ENCODE assay signal across 13 cellular contexts in genomic region chr3:48247401-48247807, GRCh38. TPM values are rescaled to one million over a fixed set of nuclear protein-coding genes. Genes with fewer than 3 reads are reported as not detected.
DNase-seq lines count a peak whose midpoint lies in the region; ATAC-seq and TF ChIP-seq lines count a peak whose summit lies in the region.
"Had no signal": no experiment of that assay in that cellular context is flagged by ENCODE, and none has a peak within 500 bp of the region (broad histone marks: within the 10 kb centered on the region; RNA-seq: fewer than 3 reads in every experiment).

No MANE protein-coding gene starts in this region.

- no peak for ATAC-seq in CD8-positive, alpha-beta T cell
- ATAC-seq: body of pancreas had no signal

- H3K9me3 ChIP-seq in CD4-positive, alpha-beta memory T cell (ENCODE audit: control insufficient read depth in 1 of 2, low read length in 2 of 2) = no peaks in the 10 kb centered on the region
- H3K9me3 ChIP-seq in CD8-positive, alpha-beta T cell (ENCODE audit: low read length) = no peaks in the 10 kb centered on the region
- H3K9me3 ChIP-seq: body of pancreas, uterus had no signal

- H3K4me3 ChIP-seq in CD4-positive, alpha-beta memory T cell (ENCODE audit: low read length in 2 of 2) = no peak overlapping the region
- H3K4me3 ChIP-seq in CD8-positive, alpha-beta T cell (ENCODE audit: low read depth, low read length) = no peak overlapping the region
- H3K4me3 ChIP-seq: body of pancreas, uterus had no signal

- peaks cover 5 to 20% (median 8%) of the 10 kb centered on the region in 4 donors for H3K4me1 Mint-ChIP-seq in CD4-positive, alpha-beta memory T cell
- H3K4me1 Mint-ChIP-seq in CD8-positive, alpha-beta T cell (ENCODE audit: low read depth) = peaks cover 24% of the 10 kb centered on the region

- no peak for TF ChIP-seq CTCF in GM10248 (IDR thresholded peaks at IDR 0.05; ENCODE audit: control extremely low read depth, extremely low read depth, low read depth, missing control alignments)
- no peak for TF ChIP-seq CTCF in CD8-positive, alpha-beta T cell (IDR thresholded peaks at IDR 0.05)

- CTCF ChIA-PET in CD4-positive, alpha-beta memory T cell (lab: Charles Lee; ENCODE audit: partially characterized antibody) = interaction anchor here (0.9 to 1.2 kb wide), 2 partner anchors 24 to 153 kb away, joined by 3 to 4 read pairs; no protein-coding TSS in a partner anchor
- CTCF ChIA-PET in GM10248 (lab: Yijun Ruan, JAX) = interaction anchor here (1.3 to 5.0 kb wide), 3 partner anchors 13 to 189 kb away, joined by 4 to 27 read pairs (median 6); no protein-coding TSS in a partner anchor
- CTCF ChIA-PET in CD8-positive, alpha-beta T cell (lab: Charles Lee) = no interaction called here

- no peaks in the 10 kb centered on the region for H3K9me3 Mint-ChIP-seq in CD4-positive, alpha-beta memory T cell
- H3K9me3 Mint-ChIP-seq in CD8-positive, alpha-beta T cell = no peaks in the 10 kb centered on the region
- H3K9me3 Mint-ChIP-seq: H9 had no signal

- DNase-seq in CD4-positive, alpha-beta memory T cell = no peak
- DNase-seq in M059J (ENCODE audit: low read depth) (peak; percentile 5), amniotic epithelial cell (ENCODE audit: low read depth) (peak; percentile 42), myocyte (ENCODE audit: low read depth) (peak; percentile 35), AG08396 (ENCODE audit: low spot score) (no peak), GM10248 (ENCODE audit: extremely low spot score) (no peak), DMS153 treated with DMSO at 0.1 percent for 48 hours (lab: John Stamatoyannopoulos, UW; ENCODE audit: unreplicated experiment) (no peak)
- DNase-seq in CD8-positive, alpha-beta T cell = no peak
- DNase-seq: body of pancreas, H9, MM.1S, SW 1271, uterus had no signal

- peak overlapping the region in 4 of 7 donors; percentile 12 to 43 (median 28) for H3K27ac Mint-ChIP-seq in CD4-positive, alpha-beta memory T cell
- H3K27ac Mint-ChIP-seq in CD8-positive, alpha-beta T cell = no peak overlapping the region

- no peaks in the 10 kb centered on the region for H3K27me3 ChIP-seq in CD4-positive, alpha-beta memory T cell (ENCODE audit: insufficient read depth, low read length)
- H3K27me3 ChIP-seq in CD8-positive, alpha-beta T cell (ENCODE audit: insufficient read depth, low read length) = no peaks in the 10 kb centered on the region
- H3K27me3 ChIP-seq: body of pancreas, uterus had no signal

- POLR2A ChIA-PET in CD4-positive, alpha-beta memory T cell (lab: Charles Lee; ENCODE audit: partially characterized antibody) = no interaction called here
- POLR2A ChIA-PET in GM10248 (lab: Yijun Ruan, JAX) = no interaction called here
- POLR2A ChIA-PET in CD8-positive, alpha-beta T cell (lab: Charles Lee) = interaction anchor here (1.2 kb wide), 1 partner anchor 11 kb away, joined by 3 read pairs; no protein-coding TSS in a partner anchor

- H3K27me3 Mint-ChIP-seq in CD4-positive, alpha-beta memory T cell = no peaks in the 10 kb centered on the region
- no peaks in the 10 kb centered on the region for H3K27me3 Mint-ChIP-seq in CD8-positive, alpha-beta T cell (ENCODE audit: low read depth)

- no peak overlapping the region for H3K27ac ChIP-seq in CD4-positive, alpha-beta memory T cell (ENCODE audit: low read depth, low read length)
- no peak overlapping the region for H3K27ac ChIP-seq in CD8-positive, alpha-beta T cell (ENCODE audit: low read depth, low read length)
- H3K27ac ChIP-seq: body of pancreas, uterus had no signal

- H3K36me3 Mint-ChIP-seq in CD4-positive, alpha-beta memory T cell = peaks cover 15 to 32% of the 10 kb centered on the region in 2 donors
- peaks cover 43% of the 10 kb centered on the region for H3K36me3 Mint-ChIP-seq in CD8-positive, alpha-beta T cell

- no peak overlapping the region for H3K4me3 Mint-ChIP-seq in CD4-positive, alpha-beta memory T cell
- no peak overlapping the region for H3K4me3 Mint-ChIP-seq in CD8-positive, alpha-beta T cell

- peaks cover 16% of the 10 kb centered on the region for H3K4me1 ChIP-seq in CD4-positive, alpha-beta memory T cell (ENCODE audit: insufficient read depth, low read length)
- peaks cover 11% of the 10 kb centered on the region for H3K4me1 ChIP-seq in CD8-positive, alpha-beta T cell (ENCODE audit: insufficient read depth, low read length)
- H3K4me1 ChIP-seq: body of pancreas, uterus had no signal

- intact Hi-C loops in CD4-positive, alpha-beta memory T cell (cut with micrococcal nuclease) = no loop called here
- intact Hi-C loops in CD8-positive, alpha-beta T cell (cut with DNase I, micrococcal nuclease) = no loop called here

- H3K36me3 ChIP-seq in CD4-positive, alpha-beta memory T cell (ENCODE audit: insufficient read depth, low read length) = peaks cover 3% of the 10 kb centered on the region
- H3K36me3 ChIP-seq in CD8-positive, alpha-beta T cell (ENCODE audit: insufficient read depth, low read length) = peaks cover 5% of the 10 kb centered on the region
- H3K36me3 ChIP-seq: uterus had no signal

RNA-seq across cellular contexts. Expression of gene ZNF589, which starts 6.5 kb away (rescaled TPM):
- 10 to 100 TPM; 49.4 to 58.6 TPM for total RNA-seq in CD4-positive, alpha-beta memory T cell
- 1 to 10 TPM; 2.7 to 6.7 TPM for polyA plus RNA-seq in CD4-positive, alpha-beta memory T cell
- total RNA-seq in M059J (2014; rRNA removed; shearing (Covaris generic)) = 0.47 and 1.1 TPM in 2 replicates
- total RNA-seq in myocyte = 8.6 and 8.9 TPM in 2 replicates
- 7.2 TPM for polyA plus RNA-seq in myocyte (2012)
- total RNA-seq in CD8-positive, alpha-beta T cell = 10 to 100 TPM; 18.9 to 20.9 TPM

RNA-seq across cellular contexts. Expression of gene CAMP, which starts 24.1 kb away (rescaled TPM):
- total RNA-seq in CD4-positive, alpha-beta memory T cell = not detected
- not detected for polyA plus RNA-seq in CD4-positive, alpha-beta memory T cell
- total RNA-seq in M059J (2014; rRNA removed; shearing (Covaris generic)) = not detected in 2 replicates
- total RNA-seq in myocyte = not detected in 2 replicates
- not detected for polyA plus RNA-seq in myocyte (2012)
- total RNA-seq in CD8-positive, alpha-beta T cell = not detected
- total RNA-seq: body of pancreas, H9 had no signal

RNA-seq across cellular contexts. Expression of gene NME6, which starts 53.8 kb away (rescaled TPM):
- 10 to 100 TPM; 43.2 to 45.8 TPM for total RNA-seq in CD4-positive, alpha-beta memory T cell
- 10 to 100 TPM; 56.9 to 64.2 TPM for polyA plus RNA-seq in CD4-positive, alpha-beta memory T cell
- total RNA-seq in M059J (2014; rRNA removed; shearing (Covaris generic)) = 22.0 and 31.0 TPM in 2 replicates
- 21.0 and 24.1 TPM in 2 replicates for total RNA-seq in myocyte
- polyA plus RNA-seq in myocyte (2012) = 15.7 TPM
- total RNA-seq in CD8-positive, alpha-beta T cell = 1 to 10 TPM; 5.2 to 8.7 TPM

RNA-seq across cellular contexts. Expression of gene CDC25A, which starts 59.2 kb away (rescaled TPM):
- not detected for total RNA-seq in CD4-positive, alpha-beta memory T cell
- polyA plus RNA-seq in CD4-positive, alpha-beta memory T cell = under 1 TPM in 1 of 2 donors, not detected in 1; 0.09 TPM
- 8.9 and 16.5 TPM in 2 replicates for total RNA-seq in M059J (2014; rRNA removed; shearing (Covaris generic))
- 2.2 and 2.5 TPM in 2 replicates for total RNA-seq in myocyte
- 0.62 TPM for polyA plus RNA-seq in myocyte (2012)
- under 1 TPM in 1 of 2 experiments, not detected in 1; 0.31 TPM for total RNA-seq in CD8-positive, alpha-beta T cell

Comparison
In these comparisons a context has a peak if more than half of its experiments do, and no peak if none do; other contexts are left out.
1. DNase-seq: peak in M059J (single experiment), amniotic epithelial cell (single experiment) and myocyte (single experiment); none in CD4-positive, alpha-beta memory T cell (0 of 5), AG08396 (single experiment), GM10248 (single experiment), CD8-positive, alpha-beta T cell (0 of 7) and DMS153 treated with DMSO at 0.1 percent for 48 hours (single experiment).